Comparison of ENCODE assay signal across 8 cellular contexts in the genomic region with DNA sequence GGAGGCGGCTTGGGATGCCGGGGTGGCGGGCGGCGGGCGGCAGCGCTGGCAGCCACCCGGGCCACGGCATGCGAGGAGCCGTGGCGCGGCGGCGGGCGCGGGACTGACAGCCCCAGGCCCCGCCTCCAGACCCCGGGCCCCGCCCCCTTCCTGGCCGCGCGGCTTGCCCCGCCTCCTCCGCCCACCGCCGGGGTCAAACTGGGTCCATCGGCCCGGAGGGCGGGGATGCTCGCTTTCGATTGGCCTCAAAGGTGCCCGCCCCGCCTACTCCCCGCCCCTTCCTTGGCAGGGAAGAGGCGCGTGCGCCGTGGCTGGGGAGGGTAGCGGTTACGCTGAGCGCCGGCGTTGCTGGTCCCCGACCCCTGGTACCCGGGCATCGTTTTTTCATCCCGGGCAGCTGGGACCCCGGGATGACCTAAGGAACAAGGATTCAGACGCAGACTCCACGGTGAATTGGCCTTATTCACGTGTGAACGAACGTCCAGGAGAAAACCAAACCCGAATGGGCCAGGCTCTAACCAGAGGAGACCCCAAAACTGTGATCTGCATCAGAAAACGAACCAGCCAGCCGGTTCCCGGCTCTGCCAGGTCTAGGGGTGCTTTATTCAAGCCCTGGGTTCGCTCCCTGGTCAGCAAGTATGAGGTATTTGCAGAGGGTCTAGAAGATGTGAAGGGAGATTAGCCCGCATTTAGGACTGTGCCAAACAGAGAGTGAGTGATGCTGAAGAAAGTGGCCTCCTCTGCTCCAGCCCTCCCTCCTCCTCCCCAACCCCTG.
DNase-seq lines count a peak whose midpoint lies in the region; ATAC-seq and TF ChIP-seq lines count a peak whose summit lies in the region.

No MANE protein-coding gene starts in this region.

- TF ChIP-seq CTCF in WTC11 (IDR thresholded peaks at IDR 0.05) = no peak

- ATAC-seq in HG03159 (IDR thresholded peaks at IDR 0.05; ENCODE audit: unreplicated experiment) (peak; percentile 95), WTC11 (peak; percentile 89)

- no peak overlapping the region for H3K27ac Mint-ChIP-seq in WTC11

- POLR2A ChIA-PET in WTC11 (lab: Charles Lee) = no interaction called here

- CTCF ChIA-PET in WTC11 (lab: Charles Lee) = interaction anchor here (1.0 to 1.7 kb wide), 3 partner anchors 14 to 224 kb away, joined by 3 to 6 read pairs (median 6); no protein-coding TSS in a partner anchor

- peaks cover 30% of the 10 kb centered on the region for H3K27me3 Mint-ChIP-seq in WTC11 (ENCODE audit: low read depth)

- no peak overlapping the region for H3K27ac ChIP-seq in caudate nucleus (ENCODE audit: low read depth, low read length)

- no peaks in the 10 kb centered on the region for H3K9me3 Mint-ChIP-seq in WTC11

- TF ChIP-seq POLR2A in GM18951 (IDR thresholded peaks at IDR 0.05; ENCODE audit: extremely low read depth, insufficient read depth, insufficient read length) = peak; percentile 73

- H3K4me3 Mint-ChIP-seq in WTC11 = peak overlapping the region; percentile 80

- H3K36me3 Mint-ChIP-seq in WTC11 = no peaks in the 10 kb centered on the region

- DNase-seq in AG08396 (ENCODE audit: low spot score) (peak; percentile 96), NCI-H2196 (lab: John Stamatoyannopoulos, UW; ENCODE audit: unreplicated experiment) (peak; percentile 94), WTC11 (ENCODE audit: low spot score) (peak; percentile 98), caudate nucleus (lab: John Stamatoyannopoulos, UW) (peak; percentile 61 to 97 (median 92)), inferior parietal cortex (ENCODE audit: extremely low spot score) (peak; percentile 93), smooth muscle cell of the brain vasculature (ENCODE audit: low read depth, low spot score) (peak; percentile 77)

- in situ Hi-C loops in GM18951 (cut with MboI; ENCODE audit: low sequenced_read_pairs, unreplicated experiment) = no loop called here

- H3K4me1 Mint-ChIP-seq in WTC11 = peaks cover 10% of the 10 kb centered on the region; the same call in 1 of the 2 replicates

TF ChIP-seq in WTC11, 78 proteins besides CTCF, POLR2A, EP300 and RAD21:
- TF ChIP-seq GABPB1 (CRISPR knock-in tag; IDR thresholded peaks at IDR 0.05) (no peak), ATF1 (CRISPR knock-in tag; IDR thresholded peaks at IDR 0.05) (no peak), EMX1 (CRISPR knock-in tag; IDR thresholded peaks at IDR 0.05) (no peak), RELA (CRISPR knock-in tag; IDR thresholded peaks at IDR 0.05; ENCODE audit: borderline replicate concordance) (no peak), IRF2 (CRISPR knock-in tag; IDR thresholded peaks at IDR 0.05; ENCODE audit: borderline replicate concordance, low read depth) (no peak), ZMAT4 (CRISPR knock-in tag; IDR thresholded peaks at IDR 0.05) (no peak), MAX (CRISPR knock-in tag; IDR thresholded peaks at IDR 0.05) (peak; percentile 36; the same call in 1 of the 2 replicates)
- TF ChIP-seq, protein P1, sequence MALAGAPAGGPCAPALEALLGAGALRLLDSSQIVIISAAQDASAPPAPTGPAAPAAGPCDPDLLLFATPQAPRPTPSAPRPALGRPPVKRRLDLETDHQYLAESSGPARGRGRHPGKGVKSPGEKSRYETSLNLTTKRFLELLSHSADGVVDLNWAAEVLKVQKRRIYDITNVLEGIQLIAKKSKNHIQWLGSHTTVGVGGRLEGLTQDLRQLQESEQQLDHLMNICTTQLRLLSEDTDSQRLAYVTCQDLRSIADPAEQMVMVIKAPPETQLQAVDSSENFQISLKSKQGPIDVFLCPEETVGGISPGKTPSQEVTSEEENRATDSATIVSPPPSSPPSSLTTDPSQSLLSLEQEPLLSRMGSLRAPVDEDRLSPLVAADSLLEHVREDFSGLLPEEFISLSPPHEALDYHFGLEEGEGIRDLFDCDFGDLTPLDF (CRISPR knock-in tag; IDR thresholded peaks at IDR 0.05) = no peak
